Comparison of ENCODE assay signal across 27 cellular contexts in genomic region chr1:183366116-183366515, GRCh38.
"Had no signal": no experiment of that assay in that cellular context is flagged by ENCODE, and none has a peak within 500 bp of the region (broad histone marks: within the 10 kb centered on the region; RNA-seq: fewer than 3 reads in every experiment).

No MANE protein-coding gene starts in this region.

- H3K27ac ChIP-seq: KMS-11 had no signal

- H3K27me3 ChIP-seq: MG63 had no signal

- DNase-seq: Karpas-422, Kasumi-1, KG1, MG63, MM.1S, MV-4-11, NCI-H1048, NCI-H1092, NCI-H1092 treated with DMSO at 0.1 percent for 48 hours, NCI-H1105, NCI-H1105 treated with DMSO at 0.1 percent for 48 hours, NCI-H1417 treated with DMSO at 0.1 percent for 48 hours, NCI-H1436, NCI-H1436 treated with DMSO at 0.1 percent for 48 hours, NCI-H146, NCI-H1694, NCI-H1694 treated with DMSO at 0.1 percent for 48 hours, NCI-H1930, NCI-H2029, NCI-H2029 treated with DMSO at 0.1 percent for 48 hours, NCI-H2081, NCI-H2081 treated with DMSO at 0.1 percent for 48 hours, NCI-H2227 treated with DMSO at 0.1 percent for 48 hours, NCI-H446, NCI-H446 treated with DMSO at 0.1 percent for 48 hours, NCI-H510A had no signal

- H3K4me2 ChIP-seq: KMS-11 had no signal

- H3K36me3 ChIP-seq: MG63 had no signal

- H3K4me3 ChIP-seq: MG63 had no signal

- H3K9me3 ChIP-seq: MG63 had no signal
